8 cellular contexts compared by ENCODE assay signal in genomic region chr22:35154937-35155387, GRCh38.
DNase-seq lines count a peak whose midpoint lies in the region; ATAC-seq and TF ChIP-seq lines count a peak whose summit lies in the region.

No MANE protein-coding gene starts in this region.

- intact Hi-C loops in posterior vena cava (cut with DNase I), result no loop called here

- DNase-seq in G401 (ENCODE audit: low spot score) (peak; percentile 80), NAMALWA (ENCODE audit: low spot score) (peak; percentile 68), WERI-Rb-1 (peak; percentile 80), germinal center (ENCODE audit: low spot score) (peak; percentile 35), posterior vena cava (ENCODE audit: low spot score) (peak; percentile 72)

- in situ Hi-C loops in G401 (cut with HindIII; ENCODE audit: low sequenced_read_pairs), result no loop called here

- no peaks in the 10 kb centered on the region for H3K27me3 ChIP-seq in WERI-Rb-1 (ENCODE audit: insufficient read depth, low read depth, severe bottlenecking)

- H3K27ac ChIP-seq in 22Rv1 (no peak overlapping the region), WERI-Rb-1 (no peak overlapping the region)

- H3K36me3 ChIP-seq in WERI-Rb-1, result no peaks in the 10 kb centered on the region

- TF ChIP-seq CTCF in 22Rv1 (IDR thresholded peaks at IDR 0.05) (peak; percentile 93), WERI-Rb-1 (IDR thresholded peaks at IDR 0.05; ENCODE audit: low read depth, low read length) (peak; percentile 86)

- no peak for ATAC-seq in HG02973 (IDR thresholded peaks at IDR 0.05; ENCODE audit: unreplicated experiment)
- no peak for ATAC-seq in GM18907 (IDR thresholded peaks at IDR 0.05; ENCODE audit: unreplicated experiment)

- no peaks in the 10 kb centered on the region for H3K9me3 ChIP-seq in WERI-Rb-1 (ENCODE audit: severe bottlenecking)

- H3K4me3 ChIP-seq in WERI-Rb-1 (ENCODE audit: low read depth, low read length), result no peak overlapping the region
